In genomic region chr10:100897976-100898375, GRCh38 we compare ENCODE assay signal across 18 cellular contexts. TPM values are rescaled to one million over a fixed set of nuclear protein-coding genes. Genes with fewer than 3 reads are reported as not detected.
DNase-seq lines count a peak whose midpoint lies in the region; ATAC-seq, FAIRE-seq and TF ChIP-seq lines count a peak whose summit lies in the region.
"Had no signal": no experiment of that assay in that cellular context is flagged by ENCODE, and none has a peak within 500 bp of the region (broad histone marks: within the 10 kb centered on the region; RNA-seq: fewer than 3 reads in every experiment).

No MANE protein-coding gene starts in this region.

- TF ChIP-seq POLR2A in HepG2 (IDR thresholded peaks at IDR 0.05; ENCODE audit: insufficient read depth in 1 of 2, low read depth in 2 of 2, low read length in 2 of 2) (no peak), right lobe of liver (IDR thresholded peaks at IDR 0.05) (no peak), tibial nerve (IDR thresholded peaks at IDR 0.05) (no peak)

- H3K9ac ChIP-seq in HepG2 (ENCODE audit: insufficient read depth, low read depth, low read length) = no peak overlapping the region
- H3K9ac ChIP-seq: BLaER1, GM23248 had no signal

- intact Hi-C loops in HepG2 (cut with micrococcal nuclease; ENCODE audit: unreplicated experiment) (no loop called here), right lobe of liver (cut with DNase I) (no loop called here)

- H4K20me1 ChIP-seq in HepG2 (ENCODE audit: insufficient read depth, low read length) = no peaks in the 10 kb centered on the region
- H4K20me1 ChIP-seq: BLaER1 had no signal

- H2AFZ ChIP-seq in HepG2 (ENCODE audit: low read length) = peak overlapping the region; percentile 19
- H2AFZ ChIP-seq: GM23248 had no signal

- H3K36me3 ChIP-seq in HepG2 (replicated peaks in 1 of 2; ENCODE audit: control insufficient read depth in 1 of 2, insufficient read depth in 2 of 2, low read length in 2 of 2) (no peaks in the 10 kb centered on the region), right lobe of liver (no peaks in the 10 kb centered on the region), SJCRH30 (no peaks in the 10 kb centered on the region), tibial nerve (no peaks in the 10 kb centered on the region)
- H3K36me3 ChIP-seq: BLaER1 had no signal

- no peak overlapping the region for H3K4me2 ChIP-seq in HepG2 (ENCODE audit: low read depth, low read length)
- H3K4me2 ChIP-seq: BLaER1 had no signal

- peaks cover 34% of the 10 kb centered on the region for H3K4me1 Mint-ChIP-seq in nephron

- POLR2A ChIA-PET in HepG2 (lab: Yijun Ruan, JAX) = no interaction called here

- TF ChIP-seq CTCF in HepG2 (CRISPR knock-in tag; IDR thresholded peaks at IDR 0.05) (no peak), right lobe of liver (IDR thresholded peaks at IDR 0.05) (no peak), nephron (IDR thresholded peaks at IDR 0.05; ENCODE audit: unreplicated experiment in 3 of 3) (no peak), tibial nerve (IDR thresholded peaks at IDR 0.05) (no peak)

- H3K4me3 ChIP-seq in HepG2 (replicated peaks in 1 of 3; ENCODE audit: insufficient read depth in 1 of 3, low read depth in 2 of 3, low read length in 3 of 3) (no peak overlapping the region), right lobe of liver (no peak overlapping the region), SJCRH30 (peak overlapping the region; percentile 51), tibial nerve (no peak overlapping the region)
- H3K4me3 ChIP-seq: BLaER1, GM23248 had no signal

- no peak for TF ChIP-seq RAD21 in HepG2 (CRISPR knock-in tag; IDR thresholded peaks at IDR 0.05)

- CTCF ChIA-PET in HepG2 (lab: Yijun Ruan, JAX; ENCODE audit: low intra/inter-chr PET ratio, low total read pairs) = no interaction called here

- ATAC-seq in HepG2 (no peak), right lobe of liver (no peak), HG03571 (IDR thresholded peaks at IDR 0.05; ENCODE audit: unreplicated experiment) (no peak)
- ATAC-seq: CD8-positive, alpha-beta T cell had no signal

- H3K79me2 ChIP-seq in HepG2 (ENCODE audit: insufficient read depth, low read length) = no peaks in the 10 kb centered on the region

- peak overlapping the region; percentile 67 to 85 (median 75) for H3K27ac Mint-ChIP-seq in nephron
- H3K27ac Mint-ChIP-seq: CD4-positive, CD25-positive, alpha-beta regulatory T cell; CD8-positive, alpha-beta T cell had no signal

- WGBS in HepG2 (ENCODE audit: low lambda C conversion rate) = 40% methylated on average over 1 of the region's 1 CpG
- 50% methylated on average over 1 of the region's 1 CpG for WGBS in right lobe of liver (ENCODE audit: insufficient coverage, low coverage, low lambda C conversion rate, missing lambda C conversion rate)
- 56 to 63% methylated on average over 1 of the region's 1 CpG for WGBS in tibial nerve, 2 donors

- H3K4me3 Mint-ChIP-seq in nephron = peak overlapping the region; percentile 65 to 87 (median 68)
- H3K4me3 Mint-ChIP-seq: CD4-positive, CD25-positive, alpha-beta regulatory T cell; CD8-positive, alpha-beta T cell had no signal

- H3K27me3 Mint-ChIP-seq in nephron (ENCODE audit: low read depth) = peaks cover 13% of the 10 kb centered on the region

- H3K4me1 ChIP-seq in HepG2 (ENCODE audit: insufficient read depth, low read length) (peaks cover 61% of the 10 kb centered on the region), right lobe of liver (no peaks in the 10 kb centered on the region), SJCRH30 (peaks cover 84% of the 10 kb centered on the region), tibial nerve (no peaks in the 10 kb centered on the region)
- H3K4me1 ChIP-seq: Caco-2 had no signal

- H3K36me3 Mint-ChIP-seq in nephron (ENCODE audit: low read depth) = no peaks in the 10 kb centered on the region
- H3K36me3 Mint-ChIP-seq: CD4-positive, CD25-positive, alpha-beta regulatory T cell; CD8-positive, alpha-beta T cell had no signal

- H3K27me3 ChIP-seq in HepG2 (ENCODE audit: control insufficient read depth in 1 of 2, insufficient read depth in 2 of 2, low read length in 2 of 2) (no peaks in the 10 kb centered on the region; a peak in 1 of 5 replicates), right lobe of liver (no peaks in the 10 kb centered on the region), SJCRH30 (no peaks in the 10 kb centered on the region), tibial nerve (peaks cover 0 to 8% of the 10 kb centered on the region in 2 donors)
- H3K27me3 ChIP-seq: BLaER1 had no signal

- FAIRE-seq in HepG2 (lab: Jason Lieb, UNC) = no peak
- FAIRE-seq: GM12892, H1 had no signal

- TF ChIP-seq EP300 in HepG2 (IDR thresholded peaks at IDR 0.05; ENCODE audit: low read depth in 2 of 2, low read length in 2 of 2) = no peak
- no peak for TF ChIP-seq EP300 in HepG2 (CRISPR knock-in tag; IDR thresholded peaks at IDR 0.05; ENCODE audit: borderline replicate concordance)
- no peak for TF ChIP-seq EP300 in tibial nerve (IDR thresholded peaks at IDR 0.05)

- H3K27ac ChIP-seq in HepG2 (ENCODE audit: extremely low read length, insufficient read depth, low read length) = peak overlapping the region; percentile 35
- no peak overlapping the region for H3K27ac ChIP-seq in right lobe of liver
- H3K27ac ChIP-seq in SJCRH30 = peak overlapping the region; percentile 94
- H3K27ac ChIP-seq in tibial nerve = no peak overlapping the region
- H3K27ac ChIP-seq: BLaER1, C4-2B, GM23248 had no signal

- DNase-seq in HepG2 (ENCODE audit: low spot score) = no peak
- no peak for DNase-seq in right lobe of liver
- DNase-seq in SJCRH30 = peak; percentile 78 to 93
- no peak for DNase-seq in tibial nerve (ENCODE audit: low spot score in 2 of 2)
- DNase-seq: Caco-2; CD4-positive, CD25-positive, alpha-beta regulatory T cell; CD8-positive, alpha-beta T cell; DMS153; DND-41; GM23248; H7; HCEC 1CT had no signal

- H3K9me3 ChIP-seq in HepG2 (ENCODE audit: low read length) (no peaks in the 10 kb centered on the region), right lobe of liver (no peaks in the 10 kb centered on the region), SJCRH30 (replicated peaks) (no peaks in the 10 kb centered on the region), tibial nerve (no peaks in the 10 kb centered on the region)
- H3K9me3 ChIP-seq: BLaER1, Caco-2 had no signal

- no peaks in the 10 kb centered on the region for H3K9me3 Mint-ChIP-seq in nephron
- H3K9me3 Mint-ChIP-seq: CD4-positive, CD25-positive, alpha-beta regulatory T cell; CD8-positive, alpha-beta T cell had no signal

- in situ Hi-C loops in HepG2 (cut with HindIII; ENCODE audit: extremely low pct_ligation_motif_present, low pct_unique_long_range_greater_than_20kb) = loop anchor here (25.0 kb wide), 1 partner anchor 561 kb away; the partner anchor contains the start of genes PKD2L1 and SCD

- no TSS peak for BruUV-seq in HepG2 (replicated peaks; lab: Mats Ljungman, UMichigan)

RNA-seq across cellular contexts. Expression of gene SLF2, which starts 14.8 kb away (rescaled TPM):
- 48.1 and 59.8 TPM in 2 replicates for total RNA-seq in HepG2 (2016; rRNA removed; fragmentation: Illumina TruSeq; extraction: Trizol)
- total RNA-seq in HepG2 (2016; cell fraction: cytosol; rRNA removed; fragmentation: Illumina TruSeq; extraction: Trizol; ENCODE audit: low read depth) = 35.7 and 39.2 TPM in 2 replicates
- 48.7 and 55.8 TPM in 2 replicates for total RNA-seq in HepG2 (2016; cell fraction: insoluble cytoplasmic fraction; rRNA removed; fragmentation: Illumina TruSeq; extraction: Trizol)
- 37.2 and 42.1 TPM in 2 replicates for total RNA-seq in HepG2 (2016; cell fraction: membrane; rRNA removed; fragmentation: Illumina TruSeq; extraction: Trizol)
- total RNA-seq in HepG2 (2016; cell fraction: nucleus; rRNA removed; fragmentation: Illumina TruSeq; extraction: Trizol) = 58.3 and 64.6 TPM in 2 replicates
- polyA plus RNA-seq in HepG2 (2011; rRNA removed) = 12.2 and 12.6 TPM in 2 replicates
- 5.8 and 6.0 TPM in 2 replicates for polyA plus RNA-seq in HepG2 (2011; cell fraction: cytosol; rRNA removed)
- polyA plus RNA-seq in HepG2 (2011; cell fraction: nucleus; rRNA removed) = 18.9 and 23.2 TPM in 2 replicates
- 15.3 and 20.8 TPM in 2 replicates for polyA plus RNA-seq in HepG2 (2012)
- 3.5 and 4.7 TPM in 2 replicates for polyA plus RNA-seq in HepG2 (2016; cell fraction: cytosol; fragmentation: Illumina TruSeq; extraction: Trizol; ENCODE audit: low read depth)
- 30.2 and 31.7 TPM in 2 replicates for polyA plus RNA-seq in HepG2 (2016; cell fraction: insoluble cytoplasmic fraction; fragmentation: Illumina TruSeq; extraction: Trizol; ENCODE audit: low read depth)
- 7.6 and 8.6 TPM in 2 replicates for polyA plus RNA-seq in HepG2 (2016; cell fraction: membrane; fragmentation: Illumina TruSeq; extraction: Trizol; ENCODE audit: low read depth)
- polyA plus RNA-seq in HepG2 (2016; cell fraction: nucleus; fragmentation: Illumina TruSeq; extraction: Trizol; ENCODE audit: insufficient read depth, low read depth) = 55.6 and 64.3 TPM in 2 replicates
- 9.0 and 14.8 TPM in 2 replicates for polyA minus RNA-seq in HepG2 (2011; rRNA and poly(A)+ RNA removed; ENCODE audit: low replicate concordance)
- 15.4 and 17.1 TPM in 2 replicates for polyA minus RNA-seq in HepG2 (2011; cell fraction: cytosol; rRNA and poly(A)+ RNA removed)
- polyA minus RNA-seq in HepG2 (2011; cell fraction: nucleus; rRNA and poly(A)+ RNA removed) = 88.7 and 96.8 TPM in 2 replicates
- 10 to 100 TPM in 3 of 6 experiments, 1 to 10 TPM in 3; 7.1 to 14.2 (median 10.0) TPM for total RNA-seq in right lobe of liver
- total RNA-seq in SJCRH30 (2014; rRNA removed; shearing (Covaris generic)) = 217 and 257 TPM in 2 replicates
- total RNA-seq in tibial nerve = 10 to 100 TPM; 25.7 to 37.7 (median 29.7) TPM

Comparison
In these comparisons a context has a peak if more than half of its experiments do, and no peak if none do; other contexts are left out.
1. H3K27ac ChIP-seq: peak in HepG2 (single experiment) and SJCRH30 (single experiment); none in right lobe of liver (0 of 3) and tibial nerve (0 of 4).
2. DNase-seq: peak in SJCRH30 (2 of 2); none in HepG2 (single experiment), right lobe of liver (0 of 3) and tibial nerve (0 of 2).